Comparison of ENCODE assay signal across 1 cellular context in the genomic region with DNA sequence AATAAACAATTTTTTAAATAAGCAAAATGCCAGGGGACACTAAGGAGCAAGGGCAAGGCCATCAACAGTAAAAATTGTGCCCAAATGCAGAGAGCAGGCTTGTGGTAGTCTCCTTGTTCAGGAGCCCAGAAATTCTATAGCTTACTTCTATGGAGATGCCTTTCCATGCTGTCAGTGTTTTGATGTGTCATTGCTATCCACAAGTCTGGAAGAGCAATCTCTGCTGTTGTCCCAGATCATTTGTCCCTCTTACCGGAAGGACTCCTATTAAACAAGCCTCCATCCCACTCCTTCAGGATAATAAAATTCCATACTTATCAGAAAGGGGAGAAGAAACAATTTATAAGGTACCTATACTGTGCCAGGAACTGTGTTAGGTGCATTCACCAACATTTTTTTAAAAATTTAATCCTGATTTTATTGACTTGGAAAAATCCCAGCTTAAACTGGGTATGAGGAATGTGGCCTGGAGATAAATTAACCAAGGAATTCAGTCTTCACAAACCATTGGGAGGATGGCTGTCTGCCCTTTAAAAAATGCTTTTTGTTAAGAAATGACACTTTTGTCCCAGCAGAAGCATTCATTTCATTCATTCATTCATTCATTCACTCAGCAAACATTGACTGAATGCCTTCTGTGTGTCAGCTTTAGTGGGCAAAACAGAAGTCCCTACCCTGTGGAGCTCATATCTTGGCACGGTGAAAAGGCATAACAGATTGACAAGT.
A peak's percentile ranks its signal among the peaks of the same experiment; 100 is the strongest.
TF ChIP-seq lines count a peak whose summit lies in the region.

No MANE protein-coding gene starts in this region.

TF ChIP-seq in K562, 482 proteins besides CTCF, POLR2A, EP300 and RAD21:
- 0 out of 2 replicates have a peak, but pooled peaks have one; percentile 40 for TF ChIP-seq ZNF24 (IDR thresholded peaks at IDR 0.05)
- no peak for TF ChIP-seq NKRF (IDR thresholded peaks at IDR 0.05; ENCODE audit: borderline replicate concordance)
- no peak for TF ChIP-seq SIN3B (IDR thresholded peaks at IDR 0.05; ENCODE audit: low read depth)
- TF ChIP-seq FOXJ2 (tag; IDR thresholded peaks at IDR 0.05): no peak
- TF ChIP-seq, protein P1, sequence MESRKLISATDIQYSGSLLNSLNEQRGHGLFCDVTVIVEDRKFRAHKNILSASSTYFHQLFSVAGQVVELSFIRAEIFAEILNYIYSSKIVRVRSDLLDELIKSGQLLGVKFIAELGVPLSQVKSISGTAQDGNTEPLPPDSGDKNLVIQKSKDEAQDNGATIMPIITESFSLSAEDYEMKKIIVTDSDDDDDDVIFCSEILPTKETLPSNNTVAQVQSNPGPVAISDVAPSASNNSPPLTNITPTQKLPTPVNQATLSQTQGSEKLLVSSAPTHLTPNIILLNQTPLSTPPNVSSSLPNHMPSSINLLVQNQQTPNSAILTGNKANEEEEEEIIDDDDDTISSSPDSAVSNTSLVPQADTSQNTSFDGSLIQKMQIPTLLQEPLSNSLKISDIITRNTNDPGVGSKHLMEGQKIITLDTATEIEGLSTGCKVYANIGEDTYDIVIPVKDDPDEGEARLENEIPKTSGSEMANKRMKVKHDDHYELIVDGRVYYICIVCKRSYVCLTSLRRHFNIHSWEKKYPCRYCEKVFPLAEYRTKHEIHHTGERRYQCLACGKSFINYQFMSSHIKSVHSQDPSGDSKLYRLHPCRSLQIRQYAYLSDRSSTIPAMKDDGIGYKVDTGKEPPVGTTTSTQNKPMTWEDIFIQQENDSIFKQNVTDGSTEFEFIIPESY (CRISPR knock-in tag; IDR thresholded peaks at IDR 0.05): no peak
